Comparison of ENCODE assay signal across 20 cellular contexts in genomic region chr1:226274138-226274537, GRCh38. TPM values are rescaled to one million over a fixed set of nuclear protein-coding genes. Genes with fewer than 3 reads are reported as not detected.
A peak's percentile ranks its signal among the peaks of the same experiment; 100 is the strongest.
DNase-seq lines count a peak whose midpoint lies in the region; ATAC-seq and TF ChIP-seq lines count a peak whose summit lies in the region.
"Had no signal": no experiment of that assay in that cellular context is flagged by ENCODE, and none has a peak within 500 bp of the region (broad histone marks: within the 10 kb centered on the region; RNA-seq: fewer than 3 reads in every experiment).

No MANE protein-coding gene starts in this region.

- no peaks in the 10 kb centered on the region for H3K9me3 Mint-ChIP-seq in activated T-cell treated with anti-CD3 and anti-CD28 coated beads, Interleukin-2, amount 50 U/mL, for 72 hours
- H3K9me3 Mint-ChIP-seq in activated T-cell treated with anti-CD3 and anti-CD28 coated beads, Interleukin-2, amount 50 U/mL, for 4 hours, result no peaks in the 10 kb centered on the region
- no peaks in the 10 kb centered on the region for H3K9me3 Mint-ChIP-seq in nephron

- H3K4me3 ChIP-seq in ascending aorta, result no peak overlapping the region
- H3K4me3 ChIP-seq: BLaER1 treated with 17β-estradiol and CSF1 and Interleukin-3, amounts not matched to agents 10 nM and 100 nM; GM12878; Peyer's patch had no signal

- no peak for DNase-seq in activated T-cell treated with anti-CD3 and anti-CD28 coated beads, Interleukin-2, amount 50 U/mL, for 72 hours
- no peak for DNase-seq in activated T-cell treated with anti-CD3 and anti-CD28 coated beads, Interleukin-2, amount 50 U/mL, for 4 hours
- peak; percentile 41 for DNase-seq in amniotic epithelial cell (ENCODE audit: low read depth)
- DNase-seq in erythroblast (lab: John Stamatoyannopoulos, UW), result peak; percentile 44 to 70
- no peak for DNase-seq in ascending aorta (ENCODE audit: low spot score in 2 of 2)
- DNase-seq: DND-41, GDM1, GOT3, NCI-H1092, NCI-H2081 treated with DMSO at 0.1 percent for 48 hours, NCI-H2227 treated with DMSO at 0.1 percent for 48 hours, NCI-H524, Peyer's patch had no signal

- intact Hi-C loops in ascending aorta (cut with DNase I), result no loop called here

- peak overlapping the region; percentile 68 for H3K27ac Mint-ChIP-seq in activated T-cell treated with anti-CD3 and anti-CD28 coated beads, Interleukin-2, amount 50 U/mL, for 72 hours
- H3K27ac Mint-ChIP-seq in nephron, result peak overlapping the region in 2 of 3 experiments; percentile 56

- H3K4me3 Mint-ChIP-seq in activated T-cell treated with anti-CD3 and anti-CD28 coated beads, Interleukin-2, amount 50 U/mL, for 72 hours, result no peak overlapping the region
- H3K4me3 Mint-ChIP-seq in activated T-cell treated with anti-CD3 and anti-CD28 coated beads, Interleukin-2, amount 50 U/mL, for 4 hours, result no peak overlapping the region
- no peak overlapping the region for H3K4me3 Mint-ChIP-seq in nephron

- ATAC-seq in activated T-cell treated with anti-CD3 and anti-CD28 coated beads, Interleukin-2, amount 50 U/mL, for 72 hours (replicated peaks in 1 of 2), result no peak
- no peak for ATAC-seq in activated T-cell treated with anti-CD3 and anti-CD28 coated beads, Interleukin-2, amount 50 U/mL, for 4 hours
- ATAC-seq in HG03045 (IDR thresholded peaks at IDR 0.05; ENCODE audit: unreplicated experiment), result no peak
- no peak for ATAC-seq in GM18498 (IDR thresholded peaks at IDR 0.05; ENCODE audit: unreplicated experiment)
- ATAC-seq: GM12878, Right ventricle myocardium inferior had no signal

- peak overlapping the region in 1 of 2 donors; percentile 73 for H3K27ac ChIP-seq in ascending aorta
- H3K27ac ChIP-seq: BLaER1 treated with 17β-estradiol and CSF1 and Interleukin-3, amounts not matched to agents 10 nM and 100 nM; Peyer's patch had no signal

- no peaks in the 10 kb centered on the region for H3K9me3 ChIP-seq in ascending aorta
- H3K9me3 ChIP-seq: BLaER1 treated with 17β-estradiol and CSF1 and Interleukin-3, amounts not matched to agents 10 nM and 100 nM; Peyer's patch had no signal

- H3K4me1 Mint-ChIP-seq in activated T-cell treated with anti-CD3 and anti-CD28 coated beads, Interleukin-2, amount 50 U/mL, for 72 hours (ENCODE audit: low read depth), result no peaks in the 10 kb centered on the region
- H3K4me1 Mint-ChIP-seq in activated T-cell treated with anti-CD3 and anti-CD28 coated beads, Interleukin-2, amount 50 U/mL, for 4 hours (ENCODE audit: low read depth), result no peaks in the 10 kb centered on the region
- H3K4me1 Mint-ChIP-seq in nephron, result peaks cover 28% of the 10 kb centered on the region

- H3K27me3 ChIP-seq in ascending aorta, result no peaks in the 10 kb centered on the region
- H3K27me3 ChIP-seq: BLaER1 treated with 17β-estradiol and CSF1 and Interleukin-3, amounts not matched to agents 10 nM and 100 nM; Peyer's patch had no signal

- peaks cover 0 to 9% of the 10 kb centered on the region in 2 donors for H3K36me3 Mint-ChIP-seq in activated T-cell treated with anti-CD3 and anti-CD28 coated beads, Interleukin-2, amount 50 U/mL, for 72 hours (ENCODE audit: insufficient read depth in 2 of 2)
- peaks cover 6% of the 10 kb centered on the region for H3K36me3 Mint-ChIP-seq in activated T-cell treated with anti-CD3 and anti-CD28 coated beads, Interleukin-2, amount 50 U/mL, for 4 hours (ENCODE audit: insufficient read depth)
- peaks cover 32% of the 10 kb centered on the region for H3K36me3 Mint-ChIP-seq in nephron (ENCODE audit: low read depth)

- no peaks in the 10 kb centered on the region for H3K36me3 ChIP-seq in ascending aorta
- H3K36me3 ChIP-seq: Peyer's patch had no signal

- H3K4me1 ChIP-seq in ascending aorta, result no peaks in the 10 kb centered on the region
- H3K4me1 ChIP-seq: BLaER1 treated with 17β-estradiol and CSF1 and Interleukin-3, amounts not matched to agents 10 nM and 100 nM; Peyer's patch had no signal

- TF ChIP-seq CTCF in nephron (IDR thresholded peaks at IDR 0.05; ENCODE audit: unreplicated experiment in 3 of 3), result no peak
- no peak for TF ChIP-seq CTCF in ascending aorta (IDR thresholded peaks at IDR 0.05)

- no peaks in the 10 kb centered on the region for H3K27me3 Mint-ChIP-seq in activated T-cell treated with anti-CD3 and anti-CD28 coated beads, Interleukin-2, amount 50 U/mL, for 72 hours (ENCODE audit: low read depth)
- H3K27me3 Mint-ChIP-seq in activated T-cell treated with anti-CD3 and anti-CD28 coated beads, Interleukin-2, amount 50 U/mL, for 4 hours (ENCODE audit: low read depth), result no peaks in the 10 kb centered on the region
- H3K27me3 Mint-ChIP-seq in nephron (ENCODE audit: low read depth), result no peaks in the 10 kb centered on the region

- no peak for TF ChIP-seq POLR2A in erythroblast (IDR thresholded peaks at IDR 0.05; ENCODE audit: low read length)

RNA-seq across cellular contexts. Expression of gene LIN9, which starts 34.8 kb away (rescaled TPM):
- total RNA-seq in activated T-cell treated with anti-CD3 and anti-CD28 coated beads, Interleukin-2, amount 50 U/mL, for 72 hours, result 10 to 100 TPM; 11.3 to 13.2 TPM
- 1 to 10 TPM; 7.5 to 8.6 (median 8.3) TPM for total RNA-seq in activated T-cell treated with anti-CD3 and anti-CD28 coated beads, Interleukin-2, amount 50 U/mL, for 4 hours
- 0.43 TPM for total RNA-seq in ascending aorta

RNA-seq across cellular contexts. Expression of gene MIXL1, which starts 50.7 kb away (rescaled TPM):
- not detected for total RNA-seq in activated T-cell treated with anti-CD3 and anti-CD28 coated beads, Interleukin-2, amount 50 U/mL, for 72 hours
- not detected for total RNA-seq in activated T-cell treated with anti-CD3 and anti-CD28 coated beads, Interleukin-2, amount 50 U/mL, for 4 hours
- not detected for total RNA-seq in ascending aorta
- total RNA-seq: MCF 10A, Peyer's patch, Right ventricle myocardium inferior had no signal

Comparison
In these comparisons a context has a peak if more than half of its experiments do, and no peak if none do; other contexts are left out.
1. DNase-seq: peak in amniotic epithelial cell (single experiment) and erythroblast (2 of 2); none in activated T-cell treated with anti-CD3 and anti-CD28 coated beads, Interleukin-2, amount 50 U/mL, for 72 hours (0 of 2), activated T-cell treated with anti-CD3 and anti-CD28 coated beads, Interleukin-2, amount 50 U/mL, for 4 hours (single experiment) and ascending aorta (0 of 2).